ENCODE assay signal across 13 cellular contexts in genomic region chr22:33803371-33803770, GRCh38.
DNase-seq lines count a peak whose midpoint lies in the region; ATAC-seq and TF ChIP-seq lines count a peak whose summit lies in the region.
"Had no signal": no experiment of that assay in that cellular context is flagged by ENCODE, and none has a peak within 500 bp of the region (broad histone marks: within the 10 kb centered on the region; RNA-seq: fewer than 3 reads in every experiment).

No MANE protein-coding gene starts in this region.

- H3K4me3 Mint-ChIP-seq in T-cell: no peak overlapping the region
- H3K4me3 Mint-ChIP-seq: CD4-positive, alpha-beta T cell; T-helper 17 cell had no signal

- POLR2A ChIA-PET in T-cell (lab: Charles Lee): no interaction called here

- TF ChIP-seq CTCF in fibroblast of villous mesenchyme (IDR thresholded peaks at IDR 0.05; ENCODE audit: insufficient read depth, low read depth, low read length) (no peak), GM20000 (IDR thresholded peaks at IDR 0.05; ENCODE audit: extremely low read depth, missing control alignments) (no peak)

- no peaks in the 10 kb centered on the region for H3K36me3 Mint-ChIP-seq in T-cell

- no peaks in the 10 kb centered on the region for H3K4me1 Mint-ChIP-seq in T-cell
- H3K4me1 Mint-ChIP-seq: T-helper 17 cell had no signal

- H3K9me3 Mint-ChIP-seq in T-cell: peaks cover 2 to 25% (median 20%) of the 10 kb centered on the region in 3 donors

- ATAC-seq in T-cell (replicated peaks in 1 of 4): no peak
- ATAC-seq in GM19023 (IDR thresholded peaks at IDR 0.05; ENCODE audit: unreplicated experiment): no peak
- no peak for ATAC-seq in HG02970 (IDR thresholded peaks at IDR 0.05; ENCODE audit: low FRiP score, unreplicated experiment)
- ATAC-seq: T-helper 17 cell had no signal

- CTCF ChIA-PET in T-cell (lab: Charles Lee): no interaction called here

- H3K27ac Mint-ChIP-seq in T-cell: no peak overlapping the region
- H3K27ac Mint-ChIP-seq: CD4-positive, alpha-beta T cell; T-helper 17 cell had no signal

- H3K27me3 Mint-ChIP-seq in T-cell: peaks cover 0 to 3% of the 10 kb centered on the region in 2 donors
- H3K27me3 Mint-ChIP-seq: CD4-positive, alpha-beta T cell; T-helper 17 cell had no signal

- no peak overlapping the region for H3K4me3 ChIP-seq in fibroblast of villous mesenchyme (ENCODE audit: low read depth, low read length)

- DNase-seq in COLO829 (ENCODE audit: low spot score) (peak; percentile 62), RPMI7951 (ENCODE audit: low read depth) (peak; percentile 3), fibroblast of villous mesenchyme (ENCODE audit: low read depth) (peak; percentile 93), renal cortical epithelial cell (ENCODE audit: low read depth) (peak; percentile 60), T-cell (no peak), GM20000 (ENCODE audit: low spot score) (no peak)
- DNase-seq: CD4-positive, alpha-beta T cell; erythroblast; NCI-H1105; right cardiac atrium; T-helper 17 cell had no signal

Comparison
In these comparisons a context has a peak if more than half of its experiments do, and no peak if none do; other contexts are left out.
1. DNase-seq: peak in COLO829 (single experiment), RPMI7951 (single experiment), fibroblast of villous mesenchyme (single experiment) and renal cortical epithelial cell (single experiment); none in T-cell (0 of 34) and GM20000 (single experiment).